In genomic region chr5:124648902-124649467, GRCh38 we compare ENCODE assay signal across 1 cellular context.
TF ChIP-seq lines count a peak whose summit lies in the region.

No MANE protein-coding gene starts in this region.

TF ChIP-seq in GM12878, 131 proteins besides CTCF, POLR2A, EP300 and RAD21 (continued from another document):
- TF ChIP-seq LARP7 (IDR thresholded peaks at IDR 0.05) (no peak), PML (IDR thresholded peaks at IDR 0.05; ENCODE audit: low read length) (no peak), JUNB (IDR thresholded peaks at IDR 0.05) (no peak), SPI1 (IDR thresholded peaks at IDR 0.05; ENCODE audit: borderline replicate concordance, insufficient read depth, low read depth, low read length) (no peak), PKNOX1 (IDR thresholded peaks at IDR 0.05) (no peak), WRNIP1 (IDR thresholded peaks at IDR 0.05; ENCODE audit: borderline replicate concordance, low read depth, low read length) (no peak), SREBF1 (IDR thresholded peaks at IDR 0.05; ENCODE audit: low read length) (no peak), ZNF384 (IDR thresholded peaks at IDR 0.05; ENCODE audit: borderline replicate concordance, low read depth, low read length) (no peak)
